1 cellular context compared by ENCODE assay signal in genomic region chr22:42688914-42689275, GRCh38.
TF ChIP-seq lines count a peak whose summit lies in the region.

No MANE protein-coding gene starts in this region.

TF ChIP-seq in liver, 16 proteins besides CTCF, POLR2A, EP300 and RAD21 (continued from another document):
- TF ChIP-seq, protein P1, sequence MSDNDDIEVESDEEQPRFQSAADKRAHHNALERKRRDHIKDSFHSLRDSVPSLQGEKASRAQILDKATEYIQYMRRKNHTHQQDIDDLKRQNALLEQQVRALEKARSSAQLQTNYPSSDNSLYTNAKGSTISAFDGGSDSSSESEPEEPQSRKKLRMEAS (IDR thresholded peaks at IDR 0.05): no peak
- TF ChIP-seq ATF3 (IDR thresholded peaks at IDR 0.05) (no peak), NR2F2 (IDR thresholded peaks at IDR 0.05) (no peak), HNF4A (conservative IDR thresholded peaks at IDR 0.05) (no peak), YY1 (IDR thresholded peaks at IDR 0.05) (no peak)
TF ChIP-seq in liver: peak in this region for 0.
